8 cellular contexts compared by ENCODE assay signal in the genomic region with DNA sequence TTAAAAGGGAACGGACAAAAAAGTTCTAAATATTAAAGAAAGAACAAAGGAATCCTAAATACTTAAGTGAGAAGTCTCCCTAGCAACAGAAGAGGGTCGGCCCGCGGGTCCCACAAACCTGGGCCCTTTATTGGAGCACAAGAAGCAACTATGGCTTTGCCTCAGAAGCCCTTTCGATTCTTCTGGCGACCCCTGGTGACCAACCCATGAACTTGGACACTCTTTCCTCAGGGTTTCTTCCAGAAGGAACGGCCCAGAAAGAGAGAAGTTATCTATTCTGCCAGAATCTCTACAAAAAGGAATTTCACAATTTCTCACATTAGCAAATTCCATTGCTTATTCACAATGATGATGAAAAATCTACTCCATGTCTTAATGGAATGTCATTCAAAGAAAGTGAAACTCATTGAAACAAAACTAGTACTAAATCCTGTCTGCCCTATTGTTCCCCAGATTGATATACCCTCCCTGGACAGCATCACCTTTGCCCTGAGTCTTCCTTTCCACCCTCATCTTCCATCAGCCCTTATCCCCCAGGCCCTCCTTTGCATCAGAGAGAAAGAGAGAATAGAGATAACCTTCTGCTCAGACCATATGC. TPM values are rescaled to one million over a fixed set of nuclear protein-coding genes. Genes with fewer than 3 reads are reported as not detected.
DNase-seq lines count a peak whose midpoint lies in the region; ATAC-seq and TF ChIP-seq lines count a peak whose summit lies in the region.

No MANE protein-coding gene starts in this region.

- H3K27ac ChIP-seq in ACC112 (ENCODE audit: low read depth, low read length): no peak overlapping the region

- POLR2A ChIA-PET in activated CD4-positive, alpha-beta memory T cell treated with anti-CD3 and anti-CD28 coated beads for 36 hours (lab: Charles Lee): no interaction called here

- H3K36me3 Mint-ChIP-seq in activated CD4-positive, alpha-beta memory T cell treated with anti-CD3 and anti-CD28 coated beads for 36 hours: no peaks in the 10 kb centered on the region
- no peaks in the 10 kb centered on the region for H3K36me3 Mint-ChIP-seq in neural crest cell (ENCODE audit: low read depth)

- TF ChIP-seq CTCF in GM10266 (IDR thresholded peaks at IDR 0.05; ENCODE audit: control insufficient read depth, insufficient read depth, low read depth, missing control alignments) (peak; percentile 57), fibroblast of the aortic adventitia (IDR thresholded peaks at IDR 0.05; ENCODE audit: insufficient read depth, low read length) (peak; percentile 79), neural crest cell (conservative IDR thresholded peaks at IDR 0.05) (peak; percentile 72)

- ATAC-seq in GM19455 (IDR thresholded peaks at IDR 0.05; ENCODE audit: unreplicated experiment) (no peak), HG03108 (IDR thresholded peaks at IDR 0.05; ENCODE audit: unreplicated experiment) (no peak)

- H3K4me1 ChIP-seq in ACC112 (ENCODE audit: control insufficient read depth, insufficient read depth, low read length, unreplicated experiment): no peaks in the 10 kb centered on the region

- no peaks in the 10 kb centered on the region for H3K79me2 ChIP-seq in ACC112 (ENCODE audit: control insufficient read depth, insufficient read depth, low read length, unreplicated experiment)

- DNase-seq in GM10266 (ENCODE audit: extremely low spot score) (peak; percentile 27), NCI-H1694 (lab: John Stamatoyannopoulos, UW) (peak; percentile 64), fibroblast of the aortic adventitia (ENCODE audit: low read depth) (peak; percentile 81), neural crest cell (ENCODE audit: low read depth, low spot score) (peak; percentile 79)
- DNase-seq in activated CD4-positive, alpha-beta memory T cell treated with anti-CD3 and anti-CD28 coated beads for 36 hours: peak; percentile 57

- no peaks in the 10 kb centered on the region for H3K27me3 Mint-ChIP-seq in activated CD4-positive, alpha-beta memory T cell treated with anti-CD3 and anti-CD28 coated beads for 36 hours
- H3K27me3 Mint-ChIP-seq in neural crest cell (ENCODE audit: low read depth): no peaks in the 10 kb centered on the region

- peak overlapping the region; percentile 15 for H2AFZ ChIP-seq in ACC112 (ENCODE audit: low read length, unreplicated experiment)

- no peak overlapping the region for H3K27ac Mint-ChIP-seq in activated CD4-positive, alpha-beta memory T cell treated with anti-CD3 and anti-CD28 coated beads for 36 hours
- H3K27ac Mint-ChIP-seq in neural crest cell (ENCODE audit: unreplicated experiment): no peak overlapping the region

- no peak overlapping the region for H3K4me3 Mint-ChIP-seq in activated CD4-positive, alpha-beta memory T cell treated with anti-CD3 and anti-CD28 coated beads for 36 hours
- no peak overlapping the region for H3K4me3 Mint-ChIP-seq in neural crest cell

- no peak overlapping the region for H3K4me3 ChIP-seq in ACC112 (ENCODE audit: low read depth, low read length)
- no peak overlapping the region for H3K4me3 ChIP-seq in fibroblast of the aortic adventitia (ENCODE audit: low read depth, low read length)

- intact Hi-C loops in activated CD4-positive, alpha-beta memory T cell treated with anti-CD3 and anti-CD28 coated beads for 36 hours (cut with micrococcal nuclease): loop anchor here (1.0 kb wide), 2 partner anchors 175 to 180 kb away; no protein-coding TSS in a partner anchor

- H3K36me3 ChIP-seq in ACC112 (ENCODE audit: insufficient read depth, low read length): no peaks in the 10 kb centered on the region

- CTCF ChIA-PET in activated CD4-positive, alpha-beta memory T cell treated with anti-CD3 and anti-CD28 coated beads for 36 hours (lab: Charles Lee): interaction anchor here (0.7 to 10.2 kb wide), 6 partner anchors 10 to 178 kb away, joined by 3 to 150 read pairs (median 3); no protein-coding TSS in a partner anchor

- peaks cover 4% of the 10 kb centered on the region for H3K4me1 Mint-ChIP-seq in activated CD4-positive, alpha-beta memory T cell treated with anti-CD3 and anti-CD28 coated beads for 36 hours (ENCODE audit: low read depth)
- H3K4me1 Mint-ChIP-seq in neural crest cell: peaks cover 23% of the 10 kb centered on the region

- no peaks in the 10 kb centered on the region for H3K9me3 Mint-ChIP-seq in activated CD4-positive, alpha-beta memory T cell treated with anti-CD3 and anti-CD28 coated beads for 36 hours
- no peaks in the 10 kb centered on the region for H3K9me3 Mint-ChIP-seq in neural crest cell

- no peaks in the 10 kb centered on the region for H3K27me3 ChIP-seq in ACC112 (ENCODE audit: insufficient read depth, low read length)

RNA-seq across cellular contexts. Expression of gene CPVL, which starts 43.7 kb away (rescaled TPM):
- not detected for total RNA-seq in activated CD4-positive, alpha-beta memory T cell treated with anti-CD3 and anti-CD28 coated beads for 36 hours
- 0.54 and 3.2 TPM in 2 replicates for total RNA-seq in fibroblast of the aortic adventitia (ENCODE audit: low replicate concordance)
- total RNA-seq in neural crest cell: 31.3 and 32.9 TPM in 2 replicates

Comparison
In these comparisons a context has a peak if more than half of its experiments do, and no peak if none do; other contexts are left out.
1. DNase-seq: peak in every context shown above with its lines; median percentile 81 in fibroblast of the aortic adventitia; 79 in neural crest cell; 64 in NCI-H1694; 57 in activated CD4-positive, alpha-beta memory T cell treated with anti-CD3 and anti-CD28 coated beads for 36 hours; 27 in GM10266.